12 cellular contexts compared by ENCODE assay signal in genomic region chr10:114911052-114911697, GRCh38. TPM values are rescaled to one million over a fixed set of nuclear protein-coding genes. Genes with fewer than 3 reads are reported as not detected.
DNase-seq lines count a peak whose midpoint lies in the region; ATAC-seq lines count a peak whose summit lies in the region.
"Had no signal": no experiment of that assay in that cellular context is flagged by ENCODE, and none has a peak within 500 bp of the region (broad histone marks: within the 10 kb centered on the region; RNA-seq: fewer than 3 reads in every experiment).

No MANE protein-coding gene starts in this region.

- H3K36me3 ChIP-seq in mesenchymal stem cell (ENCODE audit: control insufficient read depth in 1 of 2, insufficient read depth in 2 of 2, low read depth in 1 of 2, low read length in 2 of 2): no peaks in the 10 kb centered on the region

- H2BK120ac ChIP-seq in mesenchymal stem cell (ENCODE audit: low read depth, low read length): no peak overlapping the region

- H2BK12ac ChIP-seq in mesenchymal stem cell (ENCODE audit: low read length in 2 of 2): no peak overlapping the region

- peaks cover 2% of the 10 kb centered on the region for H3K79me1 ChIP-seq in mesenchymal stem cell (replicated peaks; ENCODE audit: low read length, poor library complexity, severe bottlenecking)

- no peak overlapping the region for H3K27ac ChIP-seq in mesenchymal stem cell (ENCODE audit: low read length, poor library complexity, severe bottlenecking)

- no peak overlapping the region for H3K4me3 ChIP-seq in mesenchymal stem cell (ENCODE audit: insufficient read depth in 1 of 2, low read depth in 1 of 2, low read length in 2 of 2)

- H3K4me2 ChIP-seq in mesenchymal stem cell (ENCODE audit: low read length, poor library complexity, severe bottlenecking): no peak overlapping the region

- H3K9me3 ChIP-seq in mesenchymal stem cell (ENCODE audit: control insufficient read depth, low read length): no peaks in the 10 kb centered on the region

- no peak overlapping the region for H3K18ac ChIP-seq in mesenchymal stem cell (ENCODE audit: low read depth in 1 of 2, low read length in 2 of 2)

- no peak for DNase-seq in mesenchymal stem cell
- DNase-seq in DMS153 treated with DMSO at 0.1 percent for 48 hours (lab: John Stamatoyannopoulos, UW; ENCODE audit: unreplicated experiment): no peak
- DNase-seq in NOMO-1 treated with DMSO at 0.1 percent for 48 hours (lab: John Stamatoyannopoulos, UW; ENCODE audit: unreplicated experiment): no peak
- no peak for DNase-seq in NCI-H1930 (lab: John Stamatoyannopoulos, UW)
- DNase-seq: hypothalamus, midbrain, NCI-H2171, right cardiac atrium had no signal

- no peak overlapping the region for H2AFZ ChIP-seq in mesenchymal stem cell (ENCODE audit: low read depth, low read length)

- no peak overlapping the region for H4K8ac ChIP-seq in mesenchymal stem cell (ENCODE audit: low read length)

- H3K14ac ChIP-seq in mesenchymal stem cell (ENCODE audit: low read length in 2 of 2): no peak overlapping the region

- H4K91ac ChIP-seq in mesenchymal stem cell (ENCODE audit: low read length): no peak overlapping the region

- H3K27me3 ChIP-seq in mesenchymal stem cell (ENCODE audit: control insufficient read depth in 1 of 2, insufficient read depth in 1 of 2, low read length in 2 of 2): peaks cover 0 to 3% of the 10 kb centered on the region in 2 experiments

- no peak overlapping the region for H3K23ac ChIP-seq in mesenchymal stem cell (ENCODE audit: low read length in 2 of 2)

- ATAC-seq in GM18907 (IDR thresholded peaks at IDR 0.05; ENCODE audit: unreplicated experiment) (peak; percentile 64), GM21576 (IDR thresholded peaks at IDR 0.05; ENCODE audit: unreplicated experiment) (peak; percentile 75), HG03342 (IDR thresholded peaks at IDR 0.05; ENCODE audit: unreplicated experiment) (peak; percentile 68), HG02571 (IDR thresholded peaks at IDR 0.05; ENCODE audit: unreplicated experiment) (no peak)

- no peak overlapping the region for H2BK15ac ChIP-seq in mesenchymal stem cell (ENCODE audit: low read depth, poor library complexity, severe bottlenecking)

- peak overlapping the region; percentile 23 for H2AK5ac ChIP-seq in mesenchymal stem cell (ENCODE audit: low read length, severe bottlenecking)

- WGBS in mesenchymal stem cell: 88% methylated on average over 4 of the region's 4 CpGs

- H3K4ac ChIP-seq in mesenchymal stem cell (ENCODE audit: low read depth in 1 of 2, low read length in 2 of 2): peak overlapping the region in 1 of 2 experiments; percentile 79

- H3K9ac ChIP-seq in mesenchymal stem cell (ENCODE audit: low read length): no peak overlapping the region

- H3K4me1 ChIP-seq in mesenchymal stem cell (ENCODE audit: control insufficient read depth, insufficient read depth, low read depth, low read length): peaks cover 6% of the 10 kb centered on the region

- no peak overlapping the region for H2BK5ac ChIP-seq in mesenchymal stem cell (ENCODE audit: low read depth, low read length, poor library complexity, severe bottlenecking)

RNA-seq across cellular contexts. Expression of gene TRUB1, which starts 26.8 kb away (rescaled TPM):
- 13.5 TPM for polyA plus RNA-seq in mesenchymal stem cell (2013, experiment 1 of 2)
- polyA plus RNA-seq in mesenchymal stem cell (2013, experiment 2 of 2): 14.5 TPM
